Comparison of ENCODE assay signal across 21 cellular contexts in the genomic region with DNA sequence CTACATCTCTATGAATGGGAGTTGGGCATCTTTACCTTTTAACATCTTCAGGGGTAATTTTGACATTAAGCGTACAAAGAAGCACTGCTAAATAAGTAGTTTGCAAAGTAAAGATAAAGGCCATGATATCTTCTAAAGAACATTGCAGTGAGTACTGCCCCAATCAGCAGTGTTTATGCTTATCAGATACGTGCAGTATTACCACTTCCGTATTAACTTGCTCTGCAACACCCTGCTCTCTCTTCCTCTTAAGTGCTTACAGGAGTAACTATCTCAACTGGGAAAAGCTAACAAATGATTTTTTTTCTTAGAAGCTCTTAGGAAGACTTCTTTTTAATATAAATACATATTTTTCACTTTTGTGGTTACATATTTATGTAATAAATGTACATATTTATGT.
"Had no signal": no experiment of that assay in that cellular context is flagged by ENCODE, and none has a peak within 500 bp of the region (broad histone marks: within the 10 kb centered on the region; RNA-seq: fewer than 3 reads in every experiment).

No MANE protein-coding gene starts in this region.

- H3K27me3 ChIP-seq: breast epithelium, right lobe of liver, suprapubic skin, upper lobe of left lung had no signal

- H3K27me3 Mint-ChIP-seq: activated CD8-positive, alpha-beta memory T cell treated with anti-CD3 and anti-CD28 coated beads, Interleukin-2, amount 10 ng/mL, durations not matched to agents 7 days and 5 days; activated naive CD8-positive, alpha-beta T cell treated with anti-CD3 and anti-CD28 coated beads for 36 hours had no signal

- H3K4me3 Mint-ChIP-seq: activated CD8-positive, alpha-beta memory T cell treated with anti-CD3 and anti-CD28 coated beads, Interleukin-2, amount 10 ng/mL, durations not matched to agents 7 days and 5 days; activated naive CD8-positive, alpha-beta T cell treated with anti-CD3 and anti-CD28 coated beads for 36 hours; activated T-cell treated with anti-CD3 and anti-CD28 coated beads, Interleukin-2, amount 50 U/mL, for 4 hours; nephron progenitor cell; T-helper 1 cell treated with Interleukin-12 subunit alpha and Interleukin-12 subunit beta and Interleukin-4 antibody, amounts not matched to agents 30 μg/mL and 1 μg/mL, for 36 hours had no signal

- ATAC-seq: activated CD4-positive, CD25-positive, alpha-beta regulatory T cell treated with anti-CD3 and anti-CD28 coated beads, Interleukin-2, amount 50 U/mL, for 24 hours; activated CD8-positive, alpha-beta memory T cell treated with anti-CD3 and anti-CD28 coated beads, Interleukin-2, amount 10 ng/mL, durations not matched to agents 7 days and 5 days; activated T-cell treated with anti-CD3 and anti-CD28 coated beads, Interleukin-2, amount 50 U/mL, for 4 hours; esophagus mucosa; left colon; right lobe of liver had no signal

- H3K27ac ChIP-seq: breast epithelium, prostate gland, right lobe of liver, suprapubic skin, upper lobe of left lung had no signal

- H3K4me1 Mint-ChIP-seq: activated CD8-positive, alpha-beta memory T cell treated with anti-CD3 and anti-CD28 coated beads, Interleukin-2, amount 10 ng/mL, durations not matched to agents 7 days and 5 days; activated naive CD8-positive, alpha-beta T cell treated with anti-CD3 and anti-CD28 coated beads for 36 hours; nephron progenitor cell had no signal

- DNase-seq: activated CD4-positive, alpha-beta T cell treated with anti-CD3 and anti-CD28 coated beads, Interleukin-2, amount 50 U/mL, for 48 hours; activated CD8-positive, alpha-beta memory T cell treated with anti-CD3 and anti-CD28 coated beads, Interleukin-2, amount 10 ng/mL, durations not matched to agents 7 days and 5 days; activated gamma-delta T cell treated with Interleukin-2 at 50 U/mL for 16 hours; activated naive CD8-positive, alpha-beta T cell treated with anti-CD3 and anti-CD28 coated beads for 36 hours; activated T-cell treated with anti-CD3 and anti-CD28 coated beads, Interleukin-2, amount 50 U/mL, for 4 hours; anterior cingulate cortex; dermis blood vessel endothelial cell; glutamatergic neuron; left colon; mammary epithelial cell; nephron progenitor cell; right lobe of liver; stimulated activated CD4-positive, alpha-beta T cell treated with anti-CD3 and anti-CD28 coated beads, Interleukin-2, amount 100 ng/mL, for 24 hours; stimulated activated naive CD4-positive, alpha-beta T cell treated with Interleukin-2 at 50 U/mL for 16 hours; upper lobe of left lung had no signal

- H3K36me3 Mint-ChIP-seq: activated CD8-positive, alpha-beta memory T cell treated with anti-CD3 and anti-CD28 coated beads, Interleukin-2, amount 10 ng/mL, durations not matched to agents 7 days and 5 days; activated naive CD8-positive, alpha-beta T cell treated with anti-CD3 and anti-CD28 coated beads for 36 hours had no signal

- H3K9me3 ChIP-seq: breast epithelium, prostate gland, right lobe of liver, suprapubic skin, upper lobe of left lung had no signal

- H3K27ac Mint-ChIP-seq: activated CD8-positive, alpha-beta memory T cell treated with anti-CD3 and anti-CD28 coated beads, Interleukin-2, amount 10 ng/mL, durations not matched to agents 7 days and 5 days; activated naive CD8-positive, alpha-beta T cell treated with anti-CD3 and anti-CD28 coated beads for 36 hours; nephron progenitor cell; T-helper 1 cell treated with Interleukin-12 subunit alpha and Interleukin-12 subunit beta and Interleukin-4 antibody, amounts not matched to agents 30 μg/mL and 1 μg/mL, for 36 hours had no signal

- H3K4me1 ChIP-seq: breast epithelium, prostate gland, right lobe of liver, suprapubic skin, upper lobe of left lung had no signal

- H3K36me3 ChIP-seq: breast epithelium, prostate gland, right lobe of liver, suprapubic skin, upper lobe of left lung had no signal

- H3K9me3 Mint-ChIP-seq: activated naive CD8-positive, alpha-beta T cell treated with anti-CD3 and anti-CD28 coated beads for 36 hours; activated T-cell treated with anti-CD3 and anti-CD28 coated beads, Interleukin-2, amount 50 U/mL, for 4 hours; nephron progenitor cell; T-helper 1 cell treated with Interleukin-12 subunit alpha and Interleukin-12 subunit beta and Interleukin-4 antibody, amounts not matched to agents 30 μg/mL and 1 μg/mL, for 36 hours had no signal

- H3K4me3 ChIP-seq: breast epithelium, prostate gland, right lobe of liver, suprapubic skin, upper lobe of left lung had no signal
